Comparison of ENCODE assay signal across 8 cellular contexts in the genomic region with DNA sequence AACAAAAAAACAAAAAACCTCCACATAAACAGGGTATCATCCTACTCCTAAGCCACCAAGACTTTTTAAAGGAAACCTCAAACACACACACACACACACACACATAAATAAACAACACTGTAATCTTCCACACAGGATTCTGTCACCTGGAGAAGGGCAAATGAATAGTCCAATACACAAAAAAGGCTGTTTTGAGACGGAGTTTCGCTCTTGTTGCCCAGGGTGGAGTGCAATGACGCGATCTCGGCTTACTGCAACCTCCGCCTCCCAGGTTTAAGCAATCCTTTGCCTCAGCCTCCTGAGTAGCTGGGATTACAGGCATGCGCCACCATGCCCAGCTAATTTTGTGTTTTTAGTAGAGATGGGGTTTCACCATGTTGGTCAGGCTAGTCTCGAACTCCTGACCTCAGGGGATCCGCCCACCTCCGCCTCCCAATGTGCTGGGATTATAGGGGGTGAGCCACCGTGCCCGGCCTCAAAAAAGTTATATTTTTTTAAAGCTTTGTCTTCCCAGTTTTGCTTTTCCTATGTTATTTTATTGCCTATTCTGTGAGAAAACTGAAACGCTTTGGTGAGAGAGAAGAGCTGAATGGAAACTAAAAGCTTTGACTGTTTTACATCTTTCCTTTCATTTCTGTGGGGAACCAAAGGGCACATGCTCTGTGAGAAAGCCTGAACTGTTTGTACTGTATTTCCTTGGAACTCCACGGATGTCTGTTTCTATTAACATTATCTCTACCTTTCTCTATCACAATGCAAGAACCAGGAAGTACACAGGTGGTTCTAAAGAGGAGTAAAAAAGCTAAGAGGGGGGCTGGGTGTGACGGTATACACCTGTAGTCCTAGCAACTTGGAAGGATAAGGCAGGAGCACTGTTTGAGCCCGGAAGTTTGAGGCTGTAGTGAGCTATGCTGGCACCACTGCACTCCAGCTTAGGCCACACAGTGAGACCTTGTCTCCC. TPM values are rescaled to one million over a fixed set of nuclear protein-coding genes. Genes with fewer than 3 reads are reported as not detected.
A peak's percentile ranks its signal among the peaks of the same experiment; 100 is the strongest.
DNase-seq lines count a peak whose midpoint lies in the region; ATAC-seq and TF ChIP-seq lines count a peak whose summit lies in the region.
"Had no signal": no experiment of that assay in that cellular context is flagged by ENCODE, and none has a peak within 500 bp of the region (broad histone marks: within the 10 kb centered on the region; RNA-seq: fewer than 3 reads in every experiment).

No MANE protein-coding gene starts in this region.

- no peak overlapping the region for H2AFZ ChIP-seq in parathyroid adenoma

- DNase-seq in amniotic stem cell (lab: John Stamatoyannopoulos, UW) (no peak), sciatic nerve (ENCODE audit: low spot score) (no peak), inferior parietal cortex (ENCODE audit: extremely low spot score) (no peak)

- no peaks in the 10 kb centered on the region for H3K9me3 ChIP-seq in parathyroid adenoma (ENCODE audit: control insufficient read depth, low read length)

- intact Hi-C loops in sciatic nerve (cut with DNase I) = no loop called here

- H3K4me3 ChIP-seq in parathyroid adenoma (ENCODE audit: low read depth, low read length) = no peak overlapping the region

- peak overlapping the region; percentile 29 for H3K27ac ChIP-seq in parathyroid adenoma

- H3K36me3 ChIP-seq in parathyroid adenoma (ENCODE audit: control insufficient read depth, insufficient read depth, low read length) = no peaks in the 10 kb centered on the region

- peaks cover 62% of the 10 kb centered on the region for H3K4me1 Mint-ChIP-seq in brain

- H3K4me3 Mint-ChIP-seq in brain = no peak overlapping the region

- H3K4me1 ChIP-seq in parathyroid adenoma = peaks cover 13% of the 10 kb centered on the region

- H3K79me2 ChIP-seq in parathyroid adenoma = peaks cover 40% of the 10 kb centered on the region

- TF ChIP-seq CTCF in brain (conservative IDR thresholded peaks at IDR 0.05) = no peak
- TF ChIP-seq CTCF in parathyroid adenoma (IDR thresholded peaks at IDR 0.05) = no peak

- ATAC-seq in GM19023 (IDR thresholded peaks at IDR 0.05; ENCODE audit: unreplicated experiment) = peak; percentile 49
- peak; percentile 41 for ATAC-seq in HG03460 (IDR thresholded peaks at IDR 0.05; ENCODE audit: unreplicated experiment)
- no peak for ATAC-seq in sciatic nerve

- no peak overlapping the region for H3K4me2 ChIP-seq in parathyroid adenoma (ENCODE audit: low read length)

- H3K27me3 ChIP-seq in parathyroid adenoma (ENCODE audit: control insufficient read depth, insufficient read depth, low read length) = no peaks in the 10 kb centered on the region

- no peaks in the 10 kb centered on the region for H3K27me3 Mint-ChIP-seq in brain

- peak overlapping the region in 3 of 5 experiments; percentile 32 to 83 (median 60) for H3K27ac Mint-ChIP-seq in brain

- no peaks in the 10 kb centered on the region for H3K9me3 Mint-ChIP-seq in brain

- H3K36me3 Mint-ChIP-seq in brain = peaks cover 16% of the 10 kb centered on the region

- no peak overlapping the region for H3K9ac ChIP-seq in parathyroid adenoma

RNA-seq across cellular contexts. Expression of a gene that starts 44.1 kb away (rescaled TPM):
- 47.2 TPM for polyA plus RNA-seq in brain (ENCODE audit: insufficient read depth, low read depth, low replicate concordance)
- total RNA-seq in sciatic nerve = 113 TPM

RNA-seq across cellular contexts. Expression of a gene that starts 56.5 kb away (rescaled TPM):
- 52.2 TPM for polyA plus RNA-seq in brain (ENCODE audit: insufficient read depth, low read depth, low replicate concordance)
- total RNA-seq in sciatic nerve = 31.3 TPM

RNA-seq across cellular contexts. Expression of a gene that starts 59.9 kb away (rescaled TPM):
- polyA plus RNA-seq in brain (ENCODE audit: insufficient read depth, low read depth, low replicate concordance) = 0.24 TPM
- 4.9 TPM for total RNA-seq in sciatic nerve
- total RNA-seq: glomerular endothelial cell had no signal
